ENCODE assay signal across 18 cellular contexts in the genomic region with DNA sequence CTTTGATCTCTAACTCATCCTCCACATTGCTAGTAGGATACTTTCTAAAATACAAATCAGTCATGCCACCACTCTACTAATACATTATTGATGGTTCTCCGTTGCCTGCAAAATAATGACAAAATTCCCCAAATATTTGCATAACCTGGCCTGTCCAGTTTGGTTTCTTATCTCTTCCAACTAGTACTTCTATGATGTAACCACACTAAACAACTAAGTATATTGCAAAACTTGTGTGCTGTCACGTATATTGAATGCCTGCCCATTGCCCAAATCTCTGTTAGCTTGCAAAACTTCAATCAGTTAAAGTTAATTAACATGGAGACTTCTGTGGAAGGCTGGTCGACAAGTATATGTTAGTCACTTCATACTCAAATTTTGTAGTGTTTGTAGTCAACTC. TPM values are rescaled to one million over a fixed set of nuclear protein-coding genes. Genes with fewer than 3 reads are reported as not detected.
DNase-seq lines count a peak whose midpoint lies in the region; ATAC-seq and TF ChIP-seq lines count a peak whose summit lies in the region.
"Had no signal": no experiment of that assay in that cellular context is flagged by ENCODE, and none has a peak within 500 bp of the region (broad histone marks: within the 10 kb centered on the region; RNA-seq: fewer than 3 reads in every experiment).

No MANE protein-coding gene starts in this region.

- TF ChIP-seq CTCF in epithelial cell of esophagus (IDR thresholded peaks at IDR 0.05; ENCODE audit: insufficient read depth, low read depth, low read length, missing control alignments) (no peak), right lobe of liver (IDR thresholded peaks at IDR 0.05) (no peak)

- H3K4me3 ChIP-seq in epithelial cell of esophagus (ENCODE audit: low read length) (no peak overlapping the region), right lobe of liver (no peak overlapping the region)
- H3K4me3 ChIP-seq: BLaER1, GM23338 had no signal

- ATAC-seq in right lobe of liver = peak; percentile 81 to 96 (median 92)
- ATAC-seq in HG02678 (IDR thresholded peaks at IDR 0.05; ENCODE audit: unreplicated experiment) = no peak
- no peak for ATAC-seq in GM21381 (IDR thresholded peaks at IDR 0.05; ENCODE audit: unreplicated experiment)
- no peak for ATAC-seq in HG03097 (IDR thresholded peaks at IDR 0.05; ENCODE audit: low FRiP score, unreplicated experiment)
- ATAC-seq: GM23338 had no signal

- H3K9me3 ChIP-seq in right lobe of liver = no peaks in the 10 kb centered on the region
- H3K9me3 ChIP-seq: BLaER1 had no signal

- WGBS in right lobe of liver (ENCODE audit: insufficient coverage, low coverage, low lambda C conversion rate, missing lambda C conversion rate) = 19% methylated on average over 3 of the region's 3 CpGs

- no peak overlapping the region for H3K27ac ChIP-seq in right lobe of liver
- H3K27ac ChIP-seq: BLaER1 had no signal

- intact Hi-C loops in right lobe of liver (cut with DNase I) = no loop called here

- no peaks in the 10 kb centered on the region for H3K27me3 ChIP-seq in right lobe of liver
- H3K27me3 ChIP-seq: BLaER1 had no signal

- no peaks in the 10 kb centered on the region for H3K36me3 ChIP-seq in right lobe of liver
- H3K36me3 ChIP-seq: BLaER1 had no signal

- TF ChIP-seq POLR2A in right lobe of liver (IDR thresholded peaks at IDR 0.05) = no peak

- H3K4me1 ChIP-seq in right lobe of liver = peaks cover 0 to 4% (median 0%) of the 10 kb centered on the region in 4 donors
- H3K4me1 ChIP-seq: BLaER1 had no signal

- DNase-seq in HuH-7 (ENCODE audit: low spot score) = peak; percentile 18
- DNase-seq in OCI-M1 (lab: John Stamatoyannopoulos, UW) = peak; percentile 12
- peak; percentile 10 for DNase-seq in epithelial cell of esophagus (ENCODE audit: low read depth)
- peak in 1 of 3 donors; percentile 46 for DNase-seq in right lobe of liver
- no peak for DNase-seq in NCI-H1092 (lab: John Stamatoyannopoulos, UW)
- DNase-seq: 8988T; CD4-positive, alpha-beta memory T cell; DMS153; DMS79; GDM1; HCEC 1CT had no signal

RNA-seq across cellular contexts. Expression of a gene that starts 6.5 kb away (rescaled TPM):
- total RNA-seq in right lobe of liver = not detected
- total RNA-seq: A673; CD4-positive, alpha-beta memory T cell; Daoy; GM23338 had no signal

RNA-seq across cellular contexts. Expression of a gene that starts 30.1 kb away (rescaled TPM):
- total RNA-seq in right lobe of liver = not detected
- total RNA-seq: A673; CD4-positive, alpha-beta memory T cell; Daoy; GM23338 had no signal

RNA-seq across cellular contexts. Expression of a gene that starts 45.4 kb away (rescaled TPM):
- not detected for total RNA-seq in right lobe of liver
- total RNA-seq: A673; CD4-positive, alpha-beta memory T cell; Daoy; GM23338 had no signal

Comparison
In these comparisons a context has a peak if more than half of its experiments do, and no peak if none do; other contexts are left out.
1. ATAC-seq: peak in right lobe of liver (4 of 4); none in HG02678 (single experiment), GM21381 (single experiment) and HG03097 (single experiment).